ENCODE assay signal across 10 cellular contexts in the genomic region with DNA sequence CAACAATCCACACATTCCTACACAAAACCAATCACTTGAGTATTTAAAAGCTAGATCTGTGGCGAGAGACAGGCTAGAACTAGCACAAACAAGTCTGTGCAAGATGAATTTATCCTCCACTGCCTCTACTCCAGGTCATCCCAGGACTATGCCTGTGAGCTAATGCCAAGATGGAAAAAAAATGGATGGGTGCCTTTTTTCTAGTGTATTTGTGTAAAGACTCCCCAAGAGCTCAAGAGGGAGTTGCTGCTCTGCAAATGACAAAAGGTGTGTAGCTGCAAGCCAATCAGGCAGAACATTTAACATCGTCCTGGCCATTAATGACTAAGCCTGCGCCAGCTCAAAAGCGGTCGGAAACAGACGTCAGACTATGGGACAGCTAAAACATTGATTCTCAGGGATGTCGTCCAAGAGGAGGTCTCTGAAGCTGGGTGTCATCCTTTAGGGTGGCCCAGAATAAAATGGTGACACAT. TPM values are rescaled to one million over a fixed set of nuclear protein-coding genes. Genes with fewer than 3 reads are reported as not detected.
DNase-seq lines count a peak whose midpoint lies in the region; ATAC-seq and TF ChIP-seq lines count a peak whose summit lies in the region.
"Had no signal": no experiment of that assay in that cellular context is flagged by ENCODE, and none has a peak within 500 bp of the region (broad histone marks: within the 10 kb centered on the region; RNA-seq: fewer than 3 reads in every experiment).

No MANE protein-coding gene starts in this region.

- no peak overlapping the region for H3K4me3 ChIP-seq in astrocyte of the spinal cord (ENCODE audit: low read depth, low read length)
- H3K4me3 ChIP-seq in kidney epithelial cell (ENCODE audit: low read depth, low read length), result no peak overlapping the region
- H3K4me3 ChIP-seq in stomach, result no peak overlapping the region
- H3K4me3 ChIP-seq: spleen had no signal

- no peak for TF ChIP-seq POLR2A in stomach (IDR thresholded peaks at IDR 0.05)

- DNase-seq in HT1080 (ENCODE audit: low read depth), result peak; percentile 70
- DNase-seq in astrocyte of the spinal cord (ENCODE audit: low read depth, low spot score), result peak; percentile 85
- peak; percentile 93 for DNase-seq in kidney epithelial cell (ENCODE audit: low read depth)
- no peak for DNase-seq in stomach
- DNase-seq in mesenteric fat pad (ENCODE audit: low spot score), result no peak
- DNase-seq: dermis blood vessel endothelial cell, spleen had no signal

- peak; percentile 13 for TF ChIP-seq CTCF in astrocyte of the spinal cord (IDR thresholded peaks at IDR 0.05; ENCODE audit: low read depth, low read length)
- peak; percentile 31 for TF ChIP-seq CTCF in kidney epithelial cell (IDR thresholded peaks at IDR 0.05; ENCODE audit: insufficient read depth, low read length, poor library complexity, severe bottlenecking)
- TF ChIP-seq CTCF in stomach (IDR thresholded peaks at IDR 0.05), result no peak

- ATAC-seq in HG02571 (IDR thresholded peaks at IDR 0.05; ENCODE audit: unreplicated experiment) (no peak), GM18502 (IDR thresholded peaks at IDR 0.05; ENCODE audit: poor library complexity, unreplicated experiment) (no peak)
- ATAC-seq: stimulated activated memory B cell treated with anti-CD40 and anti-IgM and Interleukin-4, amounts not matched to agents 10 μg/mL and 1 μg/mL and 100 μg/mL, for 72 hours had no signal

- TF ChIP-seq EP300 in stomach (IDR thresholded peaks at IDR 0.05), result no peak

- in situ Hi-C loops in astrocyte of the spinal cord (cut with HindIII; ENCODE audit: low sequenced_read_pairs), result no loop called here

- WGBS in stomach, 5 donors, result 62 to 78% (median 72%) methylated on average over 7 of the region's 7 CpGs

- no peaks in the 10 kb centered on the region for H3K36me3 ChIP-seq in kidney epithelial cell (ENCODE audit: control insufficient read depth, insufficient read depth, low read length)
- H3K36me3 ChIP-seq in stomach, result no peaks in the 10 kb centered on the region

- H3K27me3 ChIP-seq in kidney epithelial cell (ENCODE audit: control insufficient read depth, insufficient read depth, low read length), result no peaks in the 10 kb centered on the region
- H3K27me3 ChIP-seq in stomach, result no peaks in the 10 kb centered on the region
- H3K27me3 ChIP-seq: spleen had no signal

- intact Hi-C loops in stomach (cut with DNase I; ENCODE audit: low total_unique reads), result no loop called here

- peaks cover 30 to 95% (median 70%) of the 10 kb centered on the region in 4 donors for H3K4me1 ChIP-seq in stomach

- no peaks in the 10 kb centered on the region for H3K9me3 ChIP-seq in stomach
- H3K9me3 ChIP-seq: spleen had no signal

- H3K27ac ChIP-seq in stomach, result peak overlapping the region in 4 of 5 donors; percentile 1 to 59 (median 50)

RNA-seq across cellular contexts. Expression of gene ATXN1, which starts 21.9 kb away (rescaled TPM):
- total RNA-seq in HT1080 (2014; rRNA removed; shearing (Covaris generic)), result 10.3 and 10.4 TPM in 2 replicates
- polyA plus RNA-seq in HT1080 (2015; cell fraction: cytosol; rRNA removed), result 11.3 and 14.1 TPM in 2 replicates
- polyA plus RNA-seq in HT1080 (2015; cell fraction: nucleus; rRNA removed), result 26.6 and 27.5 TPM in 2 replicates
- total RNA-seq in kidney epithelial cell (12.5 and 32.6 TPM in 2 replicates), stomach (100 to 1,000 TPM in 1 of 5 donors, 10 to 100 TPM in 4; 32.4 to 106 (median 64.6) TPM), mesenteric fat pad (36.0 TPM)
- 1 to 10 TPM; 5.2 to 8.7 (median 7.6) TPM for polyA plus RNA-seq in stomach

Comparison
In these comparisons a context has a peak if more than half of its experiments do, and no peak if none do; other contexts are left out.
1. DNase-seq: peak in HT1080 (single experiment), astrocyte of the spinal cord (single experiment) and kidney epithelial cell (single experiment); none in stomach (single experiment) and mesenteric fat pad (single experiment).
2. CTCF ChIP-seq: peak in astrocyte of the spinal cord (single experiment) and kidney epithelial cell (single experiment); none in stomach (0 of 7).